Comparison of ENCODE assay signal across 9 cellular contexts in the genomic region with DNA sequence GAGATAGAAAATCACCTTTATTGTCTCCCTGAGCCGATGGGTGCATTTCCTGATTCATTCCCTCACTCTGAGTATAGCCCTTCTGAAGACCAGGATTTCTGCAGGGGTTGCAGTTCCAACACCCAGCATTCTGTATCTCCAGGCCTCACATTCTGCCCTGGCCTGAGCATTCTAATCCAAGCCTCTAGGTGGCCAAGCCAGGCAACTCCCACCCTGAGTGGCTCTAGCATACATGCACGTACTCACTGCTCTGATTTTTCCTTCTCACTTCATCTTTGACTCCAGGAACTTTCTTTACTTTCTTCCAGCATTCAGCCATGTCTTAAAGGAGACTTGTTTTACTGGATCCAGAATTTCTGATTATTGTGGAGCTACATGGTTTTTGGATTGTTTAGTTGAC.
DNase-seq lines count a peak whose midpoint lies in the region; ATAC-seq and TF ChIP-seq lines count a peak whose summit lies in the region.
"Had no signal": no experiment of that assay in that cellular context is flagged by ENCODE, and none has a peak within 500 bp of the region (broad histone marks: within the 10 kb centered on the region; RNA-seq: fewer than 3 reads in every experiment).

No MANE protein-coding gene starts in this region.

- 86 to 89% methylated on average over 2 of the region's 2 CpGs for WGBS in esophagus squamous epithelium, 2 donors

- no peak overlapping the region for H3K27ac ChIP-seq in esophagus squamous epithelium

- no peak overlapping the region for H2AFZ ChIP-seq in Loucy (ENCODE audit: low read length)

- peak; percentile 73 for ATAC-seq in GM21526 (IDR thresholded peaks at IDR 0.05; ENCODE audit: low FRiP score, unreplicated experiment)

- H3K4me1 ChIP-seq in Loucy (ENCODE audit: insufficient read depth, low read length, poor library complexity, severe bottlenecking) (peaks cover 6% of the 10 kb centered on the region), esophagus squamous epithelium (peaks cover 0 to 5% (median 0%) of the 10 kb centered on the region in 3 donors)

- no peaks in the 10 kb centered on the region for H3K36me3 ChIP-seq in Loucy (ENCODE audit: insufficient read depth, low read length)
- H3K36me3 ChIP-seq in esophagus squamous epithelium = no peaks in the 10 kb centered on the region

- H4K20me1 ChIP-seq in Loucy (ENCODE audit: insufficient read depth, low read length, poor library complexity, severe bottlenecking) = no peaks in the 10 kb centered on the region

- no peaks in the 10 kb centered on the region for H3K9me2 ChIP-seq in Loucy (replicated peaks; ENCODE audit: low read depth, low read length)

- H3K4me3 ChIP-seq in Loucy (ENCODE audit: low read length, poor library complexity, severe bottlenecking) (no peak overlapping the region), WI38 (ENCODE audit: low read depth, low read length) (no peak overlapping the region), esophagus squamous epithelium (no peak overlapping the region)

- H3F3A ChIP-seq in Loucy (ENCODE audit: low read depth) = no peaks in the 10 kb centered on the region

- no peaks in the 10 kb centered on the region for H3K79me2 ChIP-seq in Loucy (ENCODE audit: insufficient read depth, low read length)

- H3K9ac ChIP-seq in Loucy (ENCODE audit: low read depth, low read length, poor library complexity, severe bottlenecking) = no peak overlapping the region

- no peak overlapping the region for H3K4me2 ChIP-seq in Loucy (ENCODE audit: low read depth, low read length, poor library complexity, severe bottlenecking)

- intact Hi-C loops in head of caudate nucleus (cut with DNase I) = loop anchor here (5.0 kb wide), 1 partner anchor 409 kb away; no protein-coding TSS in a partner anchor
- intact Hi-C loops in esophagus squamous epithelium (cut with DNase I) = loop anchor here (5.0 to 10.0 kb wide), 3 partner anchors 337 to 574 kb away; no protein-coding TSS in a partner anchor

- no peak for TF ChIP-seq POLR2A in esophagus squamous epithelium (IDR thresholded peaks at IDR 0.05)

- peak; percentile 18 to 61 for DNase-seq in NCI-H524 (lab: John Stamatoyannopoulos, UW)
- DNase-seq in NCI-H524 treated with DMSO at 0.1 percent for 48 hours (lab: John Stamatoyannopoulos, UW) = no peak
- DNase-seq in iris pigment epithelial cell (ENCODE audit: low read depth) = peak; percentile 31
- no peak for DNase-seq in head of caudate nucleus
- no peak for DNase-seq in esophagus squamous epithelium (lab: John Stamatoyannopoulos, UW)
- DNase-seq: activated naive CD8-positive, alpha-beta T cell treated with anti-CD3 and anti-CD28 coated beads, Interleukin-2, amount 10 ng/mL, durations not matched to agents 7 days and 5 days had no signal

- peaks cover 1% of the 10 kb centered on the region; the same call in 1 of the 2 replicates for H3K9me3 ChIP-seq in Loucy (ENCODE audit: insufficient read depth, low read depth, low read length)
- no peaks in the 10 kb centered on the region for H3K9me3 ChIP-seq in esophagus squamous epithelium

- H3K27me3 ChIP-seq in Loucy (ENCODE audit: insufficient read depth, low read length, poor library complexity, severe bottlenecking) = no peaks in the 10 kb centered on the region
- H3K27me3 ChIP-seq in esophagus squamous epithelium = peaks cover 0 to 14% (median 0%) of the 10 kb centered on the region in 4 donors

- peak; percentile 82 for TF ChIP-seq CTCF in Loucy (conservative IDR thresholded peaks at IDR 0.05; ENCODE audit: low read length)
- TF ChIP-seq CTCF in WI38 (IDR thresholded peaks at IDR 0.05; ENCODE audit: low read depth, low read length) = 0 out of 2 replicates have a peak, but pooled peaks have one; percentile 18
- TF ChIP-seq CTCF in esophagus squamous epithelium (IDR thresholded peaks at IDR 0.05) = peak in 1 of 6 experiments; percentile 43

Comparison
In these comparisons a context has a peak if more than half of its experiments do, and no peak if none do; other contexts are left out.
1. DNase-seq: peak in NCI-H524 (2 of 2) and iris pigment epithelial cell (single experiment); none in NCI-H524 treated with DMSO at 0.1 percent for 48 hours (single experiment), head of caudate nucleus (0 of 42) and esophagus squamous epithelium (single experiment).